In genomic region chr19:31342926-31343325, GRCh38 we compare ENCODE assay signal across 28 cellular contexts. TPM values are rescaled to one million over a fixed set of nuclear protein-coding genes. Genes with fewer than 3 reads are reported as not detected.
DNase-seq lines count a peak whose midpoint lies in the region; ATAC-seq and TF ChIP-seq lines count a peak whose summit lies in the region.
"Had no signal": no experiment of that assay in that cellular context is flagged by ENCODE, and none has a peak within 500 bp of the region (broad histone marks: within the 10 kb centered on the region; RNA-seq: fewer than 3 reads in every experiment).

No MANE protein-coding gene starts in this region.

- H3K9ac ChIP-seq in smooth muscle cell (ENCODE audit: low read depth) = no peak overlapping the region
- H3K9ac ChIP-seq: BLaER1 treated with 17β-estradiol and CSF1 and Interleukin-3, amounts not matched to agents 10 nM and 100 nM had no signal

- peaks cover 91% of the 10 kb centered on the region for H3K79me2 ChIP-seq in smooth muscle cell (ENCODE audit: low read depth)

- ATAC-seq in WTC11 = no peak
- ATAC-seq in HG02610 (IDR thresholded peaks at IDR 0.05; ENCODE audit: unreplicated experiment) = no peak
- ATAC-seq in CD4-positive, alpha-beta T cell (ENCODE audit: poor library complexity) = no peak
- ATAC-seq: HepG2, K562 had no signal

- H3K4me1 Mint-ChIP-seq in WTC11 = peaks cover 93% of the 10 kb centered on the region
- peaks cover 31% of the 10 kb centered on the region for H3K4me1 Mint-ChIP-seq in activated CD4-positive, alpha-beta T cell treated with anti-CD3 and anti-CD28 coated beads, Interleukin-2, amount 10 ng/mL, durations not matched to agents 7 days and 5 days
- peaks cover 40% of the 10 kb centered on the region for H3K4me1 Mint-ChIP-seq in CD4-positive, alpha-beta T cell (ENCODE audit: low read depth)

- H3K27ac ChIP-seq in smooth muscle cell (ENCODE audit: low read depth) = peak overlapping the region; percentile 20
- no peak overlapping the region for H3K27ac ChIP-seq in CD4-positive, alpha-beta T cell (ENCODE audit: low read depth, low read length)
- H3K27ac ChIP-seq: BLaER1 treated with 17β-estradiol and CSF1 and Interleukin-3, amounts not matched to agents 10 nM and 100 nM; SJSA1 had no signal

- no peak for TF ChIP-seq CTCF in AG10803 (conservative IDR thresholded peaks at IDR 0.05; ENCODE audit: low read length)
- no peak for TF ChIP-seq CTCF in WTC11 (IDR thresholded peaks at IDR 0.05)
- no peak for TF ChIP-seq CTCF in fibroblast of mammary gland (conservative IDR thresholded peaks at IDR 0.05; ENCODE audit: control insufficient read depth, insufficient read depth, low read depth, low read length)
- no peak for TF ChIP-seq CTCF in smooth muscle cell (IDR thresholded peaks at IDR 0.05; ENCODE audit: borderline replicate concordance, insufficient read depth, poor library complexity, severe bottlenecking)
- no peak for TF ChIP-seq CTCF in CD4-positive, alpha-beta T cell (IDR thresholded peaks at IDR 0.05)

- 0 out of 2 replicates have a peak, but pooled peaks cover 4% of the 10 kb centered on the region for H3K36me3 Mint-ChIP-seq in WTC11
- H3K36me3 Mint-ChIP-seq in activated CD4-positive, alpha-beta T cell treated with anti-CD3 and anti-CD28 coated beads, Interleukin-2, amount 10 ng/mL, durations not matched to agents 7 days and 5 days (ENCODE audit: low read depth) = no peaks in the 10 kb centered on the region
- no peaks in the 10 kb centered on the region for H3K36me3 Mint-ChIP-seq in CD4-positive, alpha-beta T cell (ENCODE audit: low read depth)
- H3K36me3 Mint-ChIP-seq: CD4-positive, alpha-beta memory T cell had no signal

- H2AFZ ChIP-seq in smooth muscle cell (ENCODE audit: low read depth) = no peak overlapping the region

- H3K9me3 Mint-ChIP-seq in WTC11 = no peaks in the 10 kb centered on the region
- H3K9me3 Mint-ChIP-seq in activated CD4-positive, alpha-beta T cell treated with anti-CD3 and anti-CD28 coated beads, Interleukin-2, amount 10 ng/mL, durations not matched to agents 7 days and 5 days = no peaks in the 10 kb centered on the region
- no peaks in the 10 kb centered on the region for H3K9me3 Mint-ChIP-seq in CD4-positive, alpha-beta T cell

- intact Hi-C loops in CD4-positive, alpha-beta T cell (cut with DNase I, micrococcal nuclease) = loop anchor here in 1 of 2 experiments (5.0 to 10.0 kb wide), 2 partner anchors 131 to 1002 kb away; partner anchors contain the start of gene ZNF507

- H3K4me2 ChIP-seq in smooth muscle cell = no peak overlapping the region

- H3K27ac Mint-ChIP-seq in WTC11 = peak overlapping the region; percentile 32; the same call in 1 of the 2 replicates
- no peak overlapping the region for H3K27ac Mint-ChIP-seq in activated CD4-positive, alpha-beta T cell treated with anti-CD3 and anti-CD28 coated beads, Interleukin-2, amount 10 ng/mL, durations not matched to agents 7 days and 5 days
- H3K27ac Mint-ChIP-seq in CD4-positive, alpha-beta T cell = no peak overlapping the region
- H3K27ac Mint-ChIP-seq: CD4-positive, alpha-beta memory T cell had no signal

- 74% methylated on average over 5 of the region's 5 CpGs for WGBS in smooth muscle cell (ENCODE audit: low lambda C conversion rate)

- no peak overlapping the region for H3K4me3 Mint-ChIP-seq in WTC11
- no peak overlapping the region for H3K4me3 Mint-ChIP-seq in activated CD4-positive, alpha-beta T cell treated with anti-CD3 and anti-CD28 coated beads, Interleukin-2, amount 10 ng/mL, durations not matched to agents 7 days and 5 days
- no peak overlapping the region for H3K4me3 Mint-ChIP-seq in CD4-positive, alpha-beta T cell
- H3K4me3 Mint-ChIP-seq: CD4-positive, alpha-beta memory T cell had no signal

- POLR2A ChIA-PET in WTC11 (lab: Charles Lee) = no interaction called here
- POLR2A ChIA-PET in activated CD4-positive, alpha-beta T cell treated with anti-CD3 and anti-CD28 coated beads, Interleukin-2, amount 10 ng/mL, durations not matched to agents 7 days and 5 days (lab: Charles Lee) = no interaction called here
- POLR2A ChIA-PET in CD4-positive, alpha-beta T cell (lab: Charles Lee) = no interaction called here

- CTCF ChIA-PET in WTC11 (lab: Charles Lee) = no interaction called here
- CTCF ChIA-PET in activated CD4-positive, alpha-beta T cell treated with anti-CD3 and anti-CD28 coated beads, Interleukin-2, amount 10 ng/mL, durations not matched to agents 7 days and 5 days (lab: Charles Lee) = no interaction called here
- CTCF ChIA-PET in CD4-positive, alpha-beta T cell (lab: Charles Lee) = no interaction called here

- DNase-seq in AG10803 (ENCODE audit: low read depth) = peak; percentile 36
- no peak for DNase-seq in WTC11 (ENCODE audit: low spot score)
- peak; percentile 46 for DNase-seq in fibroblast of mammary gland (ENCODE audit: low read depth)
- DNase-seq in smooth muscle cell (lab: John Stamatoyannopoulos, UW; ENCODE audit: unreplicated experiment) = no peak
- DNase-seq in activated CD4-positive, alpha-beta T cell treated with anti-CD3 and anti-CD28 coated beads, Interleukin-2, amount 10 ng/mL, durations not matched to agents 7 days and 5 days = no peak
- DNase-seq in CD4-positive, alpha-beta T cell = no peak
- DNase-seq: 8988T; AML-193; CD4-positive, alpha-beta memory T cell; COR-L47; DMS53; H7; MV-4-11; NCI-H1105; NCI-H1436 treated with DMSO at 0.1 percent for 48 hours; NCI-H187 treated with DMSO at 0.1 percent for 48 hours; NCI-H2171 treated with DMSO at 0.1 percent for 48 hours; NCI-H446; NCI-H524 treated with DMSO at 0.1 percent for 48 hours; NCI-H774; Right ventricle myocardium superior; RPMI8226 had no signal

- no peaks in the 10 kb centered on the region for H3K36me3 ChIP-seq in smooth muscle cell (ENCODE audit: low read depth)

- H4K20me1 ChIP-seq in smooth muscle cell (ENCODE audit: low read depth) = peaks cover 92% of the 10 kb centered on the region

- no peaks in the 10 kb centered on the region for H3K27me3 ChIP-seq in smooth muscle cell (ENCODE audit: low read depth)
- peaks cover 37% of the 10 kb centered on the region for H3K27me3 ChIP-seq in CD4-positive, alpha-beta T cell (ENCODE audit: control insufficient read depth, insufficient read depth, low read length)
- H3K27me3 ChIP-seq: SJSA1 had no signal

- H3F3A ChIP-seq in smooth muscle cell (ENCODE audit: low read depth) = peaks cover 48% of the 10 kb centered on the region

- H3K4me3 ChIP-seq in AG10803 (ENCODE audit: low read length) = no peak overlapping the region
- H3K4me3 ChIP-seq in fibroblast of mammary gland (ENCODE audit: control insufficient read depth, low read depth, low read length) = no peak overlapping the region
- no peak overlapping the region for H3K4me3 ChIP-seq in smooth muscle cell
- H3K4me3 ChIP-seq: BLaER1 treated with 17β-estradiol and CSF1 and Interleukin-3, amounts not matched to agents 10 nM and 100 nM; K562; SJSA1 had no signal

- peaks cover 7% of the 10 kb centered on the region for H3K27me3 Mint-ChIP-seq in WTC11 (ENCODE audit: low read depth)
- H3K27me3 Mint-ChIP-seq in activated CD4-positive, alpha-beta T cell treated with anti-CD3 and anti-CD28 coated beads, Interleukin-2, amount 10 ng/mL, durations not matched to agents 7 days and 5 days = peaks cover 65% of the 10 kb centered on the region
- peaks cover 39% of the 10 kb centered on the region for H3K27me3 Mint-ChIP-seq in CD4-positive, alpha-beta T cell

- no peaks in the 10 kb centered on the region for H3K9me3 ChIP-seq in smooth muscle cell (replicated peaks; ENCODE audit: low read depth)
- no peaks in the 10 kb centered on the region for H3K9me3 ChIP-seq in CD4-positive, alpha-beta T cell (ENCODE audit: control insufficient read depth, low read length)
- H3K9me3 ChIP-seq: BLaER1 treated with 17β-estradiol and CSF1 and Interleukin-3, amounts not matched to agents 10 nM and 100 nM; SJSA1 had no signal

- H3K4me1 ChIP-seq in smooth muscle cell (ENCODE audit: low read depth) = peaks cover 53% of the 10 kb centered on the region

TF ChIP-seq in WTC11, 78 proteins besides CTCF, POLR2A, EP300 and RAD21 (continues in another document):
- TF ChIP-seq, protein P1, sequence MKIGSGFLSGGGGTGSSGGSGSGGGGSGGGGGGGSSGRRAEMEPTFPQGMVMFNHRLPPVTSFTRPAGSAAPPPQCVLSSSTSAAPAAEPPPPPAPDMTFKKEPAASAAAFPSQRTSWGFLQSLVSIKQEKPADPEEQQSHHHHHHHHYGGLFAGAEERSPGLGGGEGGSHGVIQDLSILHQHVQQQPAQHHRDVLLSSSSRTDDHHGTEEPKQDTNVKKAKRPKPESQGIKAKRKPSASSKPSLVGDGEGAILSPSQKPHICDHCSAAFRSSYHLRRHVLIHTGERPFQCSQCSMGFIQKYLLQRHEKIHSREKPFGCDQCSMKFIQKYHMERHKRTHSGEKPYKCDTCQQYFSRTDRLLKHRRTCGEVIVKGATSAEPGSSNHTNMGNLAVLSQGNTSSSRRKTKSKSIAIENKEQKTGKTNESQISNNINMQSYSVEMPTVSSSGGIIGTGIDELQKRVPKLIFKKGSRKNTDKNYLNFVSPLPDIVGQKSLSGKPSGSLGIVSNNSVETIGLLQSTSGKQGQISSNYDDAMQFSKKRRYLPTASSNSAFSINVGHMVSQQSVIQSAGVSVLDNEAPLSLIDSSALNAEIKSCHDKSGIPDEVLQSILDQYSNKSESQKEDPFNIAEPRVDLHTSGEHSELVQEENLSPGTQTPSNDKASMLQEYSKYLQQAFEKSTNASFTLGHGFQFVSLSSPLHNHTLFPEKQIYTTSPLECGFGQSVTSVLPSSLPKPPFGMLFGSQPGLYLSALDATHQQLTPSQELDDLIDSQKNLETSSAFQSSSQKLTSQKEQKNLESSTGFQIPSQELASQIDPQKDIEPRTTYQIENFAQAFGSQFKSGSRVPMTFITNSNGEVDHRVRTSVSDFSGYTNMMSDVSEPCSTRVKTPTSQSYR (CRISPR knock-in tag; IDR thresholded peaks at IDR 0.05) = no peak
- TF ChIP-seq RELA (CRISPR knock-in tag; IDR thresholded peaks at IDR 0.05; ENCODE audit: borderline replicate concordance) = no peak
- TF ChIP-seq, protein P2, sequence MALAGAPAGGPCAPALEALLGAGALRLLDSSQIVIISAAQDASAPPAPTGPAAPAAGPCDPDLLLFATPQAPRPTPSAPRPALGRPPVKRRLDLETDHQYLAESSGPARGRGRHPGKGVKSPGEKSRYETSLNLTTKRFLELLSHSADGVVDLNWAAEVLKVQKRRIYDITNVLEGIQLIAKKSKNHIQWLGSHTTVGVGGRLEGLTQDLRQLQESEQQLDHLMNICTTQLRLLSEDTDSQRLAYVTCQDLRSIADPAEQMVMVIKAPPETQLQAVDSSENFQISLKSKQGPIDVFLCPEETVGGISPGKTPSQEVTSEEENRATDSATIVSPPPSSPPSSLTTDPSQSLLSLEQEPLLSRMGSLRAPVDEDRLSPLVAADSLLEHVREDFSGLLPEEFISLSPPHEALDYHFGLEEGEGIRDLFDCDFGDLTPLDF (CRISPR knock-in tag; IDR thresholded peaks at IDR 0.05) = no peak

RNA-seq across cellular contexts. Expression of gene TSHZ3, which starts 6.3 kb away (rescaled TPM):
- total RNA-seq in WTC11 (2021) = 21.4 to 22.3 TPM (median 21.6 TPM) in 3 replicates
- 19.6 and 23.7 TPM in 2 replicates for total RNA-seq in smooth muscle cell
- polyA plus RNA-seq in smooth muscle cell = 20.5 and 21.8 TPM in 2 replicates
- total RNA-seq in activated CD4-positive, alpha-beta T cell treated with anti-CD3 and anti-CD28 coated beads, Interleukin-2, amount 10 ng/mL, durations not matched to agents 7 days and 5 days = 1 to 10 TPM; 1.7 to 1.8 TPM
- under 1 TPM; 0.38 to 0.61 TPM for total RNA-seq in CD4-positive, alpha-beta T cell
- total RNA-seq: HepG2, MCF 10A had no signal
- polyA plus RNA-seq: HepG2 had no signal

Comparison
In these comparisons a context has a peak if more than half of its experiments do, and no peak if none do; other contexts are left out.
1. DNase-seq: peak in AG10803 (single experiment) and fibroblast of mammary gland (single experiment); none in WTC11 (single experiment), smooth muscle cell (single experiment), activated CD4-positive, alpha-beta T cell treated with anti-CD3 and anti-CD28 coated beads, Interleukin-2, amount 10 ng/mL, durations not matched to agents 7 days and 5 days (single experiment) and CD4-positive, alpha-beta T cell (0 of 10).